ENCODE assay signal across 29 cellular contexts in genomic region chr9:73260506-73260905, GRCh38.
"Had no signal": no experiment of that assay in that cellular context is flagged by ENCODE, and none has a peak within 500 bp of the region (broad histone marks: within the 10 kb centered on the region; RNA-seq: fewer than 3 reads in every experiment).

No MANE protein-coding gene starts in this region.

- DNase-seq: activated B cell treated with CpG ODN at 0.5 μM for 24 hours; activated CD4-positive, alpha-beta memory T cell treated with anti-CD3 and anti-CD28 coated beads for 36 hours; activated CD4-positive, alpha-beta T cell treated with anti-CD3 and anti-CD28 coated beads, Interleukin-2, amount 10 ng/mL, durations not matched to agents 24 days and 14 days; activated CD8-positive, alpha-beta memory T cell treated with anti-CD3 and anti-CD28 coated beads, Interleukin-2, amount 10 ng/mL, durations not matched to agents 7 days and 5 days; activated CD8-positive, alpha-beta memory T cell treated with anti-CD3 and anti-CD28 coated beads, Interleukin-2, amount 50 U/mL, for 4 hours; activated CD8-positive, alpha-beta T cell treated with anti-CD3 and anti-CD28 coated beads, Interleukin-2, amount 10 ng/mL, durations not matched to agents 7 days and 5 days; activated effector memory CD4-positive, alpha-beta T cell treated with anti-CD3 and anti-CD28 coated beads, Interleukin-2, amount 50 U/mL, for 16 hours; activated naive CD4-positive, alpha-beta T cell treated with anti-CD3 and anti-CD28 coated beads for 36 hours; activated naive CD8-positive, alpha-beta T cell treated with anti-CD3 and anti-CD28 coated beads for 36 hours; activated naive CD8-positive, alpha-beta T cell treated with anti-CD3 and anti-CD28 coated beads, Interleukin-2, amount 50 U/mL, for 24 hours; activated T-cell treated with anti-CD3 and anti-CD28 coated beads, Interleukin-2, amount 50 U/mL, for 1 hour; activated T-cell treated with anti-CD3 and anti-CD28 coated beads, Interleukin-2, amount 50 U/mL, for 48 hours; adrenal gland; cortex of kidney; dermis blood vessel endothelial cell; effector CD4-positive, alpha-beta T cell; effector memory CD8-positive, alpha-beta T cell; esophagus squamous epithelium; glutamatergic neuron; heart left ventricle; T-helper 1 cell; T-helper 17 cell; T1000; WERI-Rb-1 had no signal

- FAIRE-seq: colon, frontal cortex had no signal

- ATAC-seq: activated CD4-positive, CD25-positive, alpha-beta regulatory T cell treated with anti-CD3 and anti-CD28 coated beads, Interleukin-2, amount 50 U/mL, for 24 hours; activated CD8-positive, alpha-beta memory T cell treated with anti-CD3 and anti-CD28 coated beads, Interleukin-2, amount 10 ng/mL, durations not matched to agents 7 days and 5 days; activated CD8-positive, alpha-beta T cell treated with anti-CD3 and anti-CD28 coated beads, Interleukin-2, amount 10 ng/mL, durations not matched to agents 7 days and 5 days; activated naive CD8-positive, alpha-beta T cell treated with anti-CD3 and anti-CD28 coated beads, Interleukin-2, amount 50 U/mL, for 24 hours; effector memory CD8-positive, alpha-beta T cell; heart left ventricle; T-helper 17 cell had no signal

- H3K4me3 ChIP-seq: adrenal gland, ascending aorta, breast epithelium, esophagus squamous epithelium, heart left ventricle had no signal
